In genomic region chr19:39824143-39825092, GRCh38 we compare ENCODE assay signal across 8 cellular contexts. TPM values are rescaled to one million over a fixed set of nuclear protein-coding genes. Genes with fewer than 3 reads are reported as not detected.
DNase-seq lines count a peak whose midpoint lies in the region; ATAC-seq and TF ChIP-seq lines count a peak whose summit lies in the region.

No MANE protein-coding gene starts in this region.

- peak; percentile 95 to 96 for ATAC-seq in right cardiac atrium

- intact Hi-C loops in right cardiac atrium (cut with DNase I): no loop called here
- intact Hi-C loops in prostate gland (cut with DNase I): no loop called here

- peaks cover 2 to 12% of the 10 kb centered on the region in 2 donors for H3K36me3 ChIP-seq in prostate gland

- H3K4me1 ChIP-seq in right cardiac atrium (ENCODE audit: control insufficient read depth, insufficient read depth, low read length) (peaks cover 2% of the 10 kb centered on the region), prostate gland (replicated peaks) (no peaks in the 10 kb centered on the region)

- H3K27ac ChIP-seq in right cardiac atrium (ENCODE audit: low read length): peak overlapping the region; percentile 94
- H3K27ac ChIP-seq in prostate gland: peak overlapping the region; percentile 65 to 73

- no peaks in the 10 kb centered on the region for H3K9me3 ChIP-seq in right cardiac atrium (ENCODE audit: control insufficient read depth, low read length)
- no peaks in the 10 kb centered on the region for H3K9me3 ChIP-seq in prostate gland

- WGBS in right cardiac atrium: 6% methylated on average over 47 of the region's 47 CpGs
- WGBS in prostate gland: 4% methylated on average over 47 of the region's 47 CpGs

- DNase-seq in ELF-1 (ENCODE audit: low read depth, low spot score) (peak; percentile 93), GOT3 (lab: John Stamatoyannopoulos, UW) (peak; percentile 37), NB4 (ENCODE audit: low read depth) (peak; percentile 50), SW480 (ENCODE audit: low spot score) (peak; percentile 97), amygdala (lab: John Stamatoyannopoulos, UW) (peak; percentile 45 to 98 (median 89)), right cardiac atrium (peak; percentile 86 to 94 (median 91)), prostate gland (ENCODE audit: low spot score) (peak; percentile 95), ureter (ENCODE audit: low spot score) (peak; percentile 93)

- TF ChIP-seq CTCF in NB4 (IDR thresholded peaks at IDR 0.05; ENCODE audit: low read depth, low read length) (no peak), prostate gland (IDR thresholded peaks at IDR 0.05) (peak in 2 of 4 experiments; percentile 30 to 43)

- H3K27me3 ChIP-seq in right cardiac atrium (ENCODE audit: control insufficient read depth, insufficient read depth) (no peaks in the 10 kb centered on the region), prostate gland (replicated peaks; ENCODE audit: insufficient read depth) (no peaks in the 10 kb centered on the region)

- H3K4me3 ChIP-seq in NB4 (ENCODE audit: low read depth, low read length): peak overlapping the region; percentile 25
- peak overlapping the region; percentile 76 for H3K4me3 ChIP-seq in right cardiac atrium (ENCODE audit: low read length)
- H3K4me3 ChIP-seq in prostate gland: peak overlapping the region; percentile 62 to 71

- TF ChIP-seq POLR2A in NB4 (IDR thresholded peaks at IDR 0.05; ENCODE audit: extremely low read depth, insufficient read length) (no peak), prostate gland (IDR thresholded peaks at IDR 0.05) (peak; percentile 64)

RNA-seq across cellular contexts. Expression of gene DYRK1B, which starts 9.5 kb away (rescaled TPM):
- 10 to 100 TPM in 3 of 4 donors, 1 to 10 TPM in 1; 7.7 to 17.6 (median 14.8) TPM for total RNA-seq in right cardiac atrium
- polyA plus RNA-seq in right cardiac atrium: 14.7 TPM
- 10 to 100 TPM; 18.2 to 48.7 TPM for total RNA-seq in prostate gland
- total RNA-seq in ureter: 19.7 TPM

RNA-seq across cellular contexts. Expression of gene FBL, which starts 21.8 kb away (rescaled TPM):
- total RNA-seq in right cardiac atrium: 10 to 100 TPM; 68.6 to 83.7 (median 80.9) TPM
- polyA plus RNA-seq in right cardiac atrium: 63.6 TPM
- 100 to 1,000 TPM; 139 to 224 TPM for total RNA-seq in prostate gland
- total RNA-seq in ureter: 311 TPM

RNA-seq across cellular contexts. Expression of gene LEUTX, which starts 45.8 kb away (rescaled TPM):
- total RNA-seq in right cardiac atrium (not detected), prostate gland (not detected), ureter (not detected)
- not detected for polyA plus RNA-seq in right cardiac atrium

Comparison
In these comparisons a context has a peak if more than half of its experiments do, and no peak if none do; other contexts are left out.
1. Peak in every context shown above with its lines: DNase-seq, ATAC-seq, H3K4me3 ChIP-seq and H3K27ac ChIP-seq.
2. DNase-seq: peak in every context shown above with its lines; median percentile 97 in SW480; 95 in prostate gland; 93 in ELF-1; 93 in ureter; 91 in right cardiac atrium; 89 in amygdala; 50 in NB4; 37 in GOT3.
3. H3K4me3 ChIP-seq: peak in every context shown above with its lines; median percentile 76 in right cardiac atrium; 66 in prostate gland; 25 in NB4.